Comparison of ENCODE assay signal across 10 cellular contexts in the genomic region with DNA sequence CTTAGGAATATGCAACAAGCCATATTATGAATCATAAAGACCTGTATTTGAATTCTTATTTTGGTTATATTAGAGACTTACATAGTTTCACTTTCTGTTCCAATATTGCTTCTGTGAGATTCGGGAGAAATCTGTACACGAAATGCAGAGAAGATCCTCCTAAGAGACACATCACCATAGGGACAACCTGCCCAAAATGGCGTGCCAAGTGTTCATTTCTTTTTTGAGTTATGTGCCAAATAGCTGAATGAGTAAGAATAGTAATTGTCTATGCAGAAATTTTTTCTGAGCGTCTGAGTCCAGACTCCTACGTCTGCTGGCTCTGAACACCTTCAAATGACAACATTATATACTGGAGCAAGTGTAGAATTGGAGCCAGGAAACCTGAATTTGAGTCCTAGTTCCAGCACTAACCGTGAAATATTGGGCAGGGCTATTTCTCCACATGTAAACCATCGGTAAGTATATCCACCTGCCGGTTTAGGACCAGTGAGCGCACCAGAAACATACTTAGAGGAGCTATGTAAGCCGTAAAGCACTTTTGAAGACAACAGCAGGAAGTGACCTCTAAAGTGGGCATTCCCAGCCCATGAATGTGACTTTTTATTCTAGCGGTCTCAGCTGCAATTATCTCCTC.
DNase-seq lines count a peak whose midpoint lies in the region; FAIRE-seq and TF ChIP-seq lines count a peak whose summit lies in the region.
"Had no signal": no experiment of that assay in that cellular context is flagged by ENCODE, and none has a peak within 500 bp of the region (broad histone marks: within the 10 kb centered on the region; RNA-seq: fewer than 3 reads in every experiment).

No MANE protein-coding gene starts in this region.

- H3K36me3 Mint-ChIP-seq in activated naive CD4-positive, alpha-beta T cell treated with anti-CD3 and anti-CD28 coated beads for 36 hours (ENCODE audit: low read depth), result peaks cover 3% of the 10 kb centered on the region
- H3K36me3 Mint-ChIP-seq in MCF 10A (ENCODE audit: insufficient read depth, unreplicated experiment) (peaks cover 40% of the 10 kb centered on the region), mesothelial cell of epicardium (peaks cover under 1% of the 10 kb centered on the region)
- H3K36me3 Mint-ChIP-seq: WTC11 had no signal

- no peak for TF ChIP-seq CTCF in MCF 10A (IDR thresholded peaks at IDR 0.05; ENCODE audit: unreplicated experiment)
- no peak for TF ChIP-seq CTCF in mesothelial cell of epicardium (IDR thresholded peaks at IDR 0.05; ENCODE audit: unreplicated experiment)

- CTCF ChIA-PET in activated naive CD4-positive, alpha-beta T cell treated with anti-CD3 and anti-CD28 coated beads for 36 hours (lab: Charles Lee), result interaction anchor here (1.2 to 1.3 kb wide), 2 partner anchors 9 to 17 kb away, joined by 3 read pairs; no protein-coding TSS in a partner anchor
- CTCF ChIA-PET in MCF 10A (lab: Yijun Ruan, JAX), result interaction anchor here (0.8 kb wide), 2 partner anchors 15 to 129 kb away, joined by 4 to 5 read pairs; no protein-coding TSS in a partner anchor

- peak overlapping the region; percentile 52 for H3K4me3 Mint-ChIP-seq in activated naive CD4-positive, alpha-beta T cell treated with anti-CD3 and anti-CD28 coated beads for 36 hours
- peak overlapping the region; percentile 71 for H3K4me3 Mint-ChIP-seq in MCF 10A (ENCODE audit: unreplicated experiment)
- no peak overlapping the region for H3K4me3 Mint-ChIP-seq in mesothelial cell of epicardium
- H3K4me3 Mint-ChIP-seq: WTC11 had no signal

- no peak overlapping the region for H3K27ac Mint-ChIP-seq in activated naive CD4-positive, alpha-beta T cell treated with anti-CD3 and anti-CD28 coated beads for 36 hours
- H3K27ac Mint-ChIP-seq in MCF 10A (ENCODE audit: low read depth, unreplicated experiment), result peak overlapping the region; percentile 79
- peak overlapping the region; percentile 39 for H3K27ac Mint-ChIP-seq in mesothelial cell of epicardium
- H3K27ac Mint-ChIP-seq: WTC11 had no signal

- no peaks in the 10 kb centered on the region for H3K27me3 ChIP-seq in H7 (ENCODE audit: control insufficient read depth, insufficient read depth, low read length)

- POLR2A ChIA-PET in MCF 10A (lab: Yijun Ruan, JAX), result interaction anchor here (0.7 to 3.3 kb wide), 7 partner anchors 9 to 230 kb away, joined by 3 to 42 read pairs (median 5); no protein-coding TSS in a partner anchor

- FAIRE-seq in urothelium cell line (lab: Jason Lieb, UNC), result no peak

- H3K36me3 ChIP-seq in H7 (replicated peaks; ENCODE audit: control insufficient read depth, insufficient read depth, low read length), result no peaks in the 10 kb centered on the region

- intact Hi-C loops in activated naive CD4-positive, alpha-beta T cell treated with anti-CD3 and anti-CD28 coated beads for 36 hours (cut with micrococcal nuclease), result loop anchor here (2.0 kb wide), 1 partner anchor 35 kb away; no protein-coding TSS in a partner anchor
- intact Hi-C loops in MCF 10A (cut with micrococcal nuclease), result no loop called here

- H3K9me3 Mint-ChIP-seq in activated naive CD4-positive, alpha-beta T cell treated with anti-CD3 and anti-CD28 coated beads for 36 hours, result no peaks in the 10 kb centered on the region
- no peaks in the 10 kb centered on the region for H3K9me3 Mint-ChIP-seq in MCF 10A (ENCODE audit: unreplicated experiment)
- no peaks in the 10 kb centered on the region for H3K9me3 Mint-ChIP-seq in mesothelial cell of epicardium
- H3K9me3 Mint-ChIP-seq: WTC11 had no signal

- peak; percentile 19 for DNase-seq in activated naive CD4-positive, alpha-beta T cell treated with anti-CD3 and anti-CD28 coated beads for 36 hours
- no peak for DNase-seq in activated naive CD4-positive, alpha-beta T cell (lab: John Stamatoyannopoulos, UW)
- peak; percentile 30 for DNase-seq in MCF 10A (ENCODE audit: unreplicated experiment)
- DNase-seq in mesothelial cell of epicardium (ENCODE audit: low spot score in 2 of 2, unreplicated experiment in 2 of 2), result no peak
- peak; percentile 12 for DNase-seq in urothelium cell line (ENCODE audit: low spot score)
- no peak for DNase-seq in H7
- DNase-seq in DMS 273 treated with DMSO at 0.1 percent for 48 hours (lab: John Stamatoyannopoulos, UW), result no peak
- DNase-seq in central memory CD4-positive, alpha-beta T cell, result no peak
- DNase-seq: trophoblast cell had no signal

- peaks cover 30% of the 10 kb centered on the region for H3K4me1 Mint-ChIP-seq in activated naive CD4-positive, alpha-beta T cell treated with anti-CD3 and anti-CD28 coated beads for 36 hours (ENCODE audit: low read depth)
- H3K4me1 Mint-ChIP-seq in MCF 10A (ENCODE audit: insufficient read depth, unreplicated experiment) (peaks cover 33% of the 10 kb centered on the region), mesothelial cell of epicardium (peaks cover 46% of the 10 kb centered on the region)

- H3K4me3 ChIP-seq in H7 (ENCODE audit: insufficient read depth, low read depth, low read length), result no peak overlapping the region

- BruUV-seq in MCF 10A (replicated peaks; lab: Mats Ljungman, UMichigan), result TSS peak; percentile 16

- H3K27me3 Mint-ChIP-seq in activated naive CD4-positive, alpha-beta T cell treated with anti-CD3 and anti-CD28 coated beads for 36 hours (ENCODE audit: low read depth), result no peaks in the 10 kb centered on the region
- H3K27me3 Mint-ChIP-seq in MCF 10A (ENCODE audit: insufficient read depth, unreplicated experiment) (no peaks in the 10 kb centered on the region), mesothelial cell of epicardium (ENCODE audit: low read depth) (no peaks in the 10 kb centered on the region)

Comparison
In these comparisons a context has a peak if more than half of its experiments do, and no peak if none do; other contexts are left out.
1. DNase-seq: peak in activated naive CD4-positive, alpha-beta T cell treated with anti-CD3 and anti-CD28 coated beads for 36 hours (single experiment), MCF 10A (single experiment) and urothelium cell line (single experiment); none in activated naive CD4-positive, alpha-beta T cell (0 of 4), mesothelial cell of epicardium (0 of 2), H7 (single experiment), DMS 273 treated with DMSO at 0.1 percent for 48 hours (single experiment) and central memory CD4-positive, alpha-beta T cell (single experiment).